Comparison of ENCODE assay signal across 8 cellular contexts in genomic region chr7:69739182-69739581, GRCh38.
DNase-seq lines count a peak whose midpoint lies in the region; ATAC-seq and TF ChIP-seq lines count a peak whose summit lies in the region.

No MANE protein-coding gene starts in this region.

- peak; percentile 68 for ATAC-seq in HG02884 (IDR thresholded peaks at IDR 0.05; ENCODE audit: unreplicated experiment)
- ATAC-seq in activated B cell treated with CpG ODN at 0.5 μM for 24 hours (ENCODE audit: low read depth), result peak; percentile 81
- peak; percentile 89 to 90 for ATAC-seq in stimulated activated naive B cell treated with anti-CD40 and anti-IgM and Interleukin-4, amounts not matched to agents 10 μg/mL and 1 μg/mL and 100 μg/mL, for 72 hours (replicated peaks)

- no peak overlapping the region for H3K27ac Mint-ChIP-seq in activated naive CD4-positive, alpha-beta T cell treated with anti-CD3 and anti-CD28 coated beads for 36 hours
- no peak overlapping the region for H3K27ac Mint-ChIP-seq in activated naive CD4-positive, alpha-beta T cell treated with anti-CD3 and anti-CD28 coated beads, Interleukin-2, amount 10 ng/mL, durations not matched to agents 7 days and 5 days
- peak overlapping the region; percentile 82 for H3K27ac Mint-ChIP-seq in activated B cell treated with CpG ODN at 0.5 μM for 24 hours
- H3K27ac Mint-ChIP-seq in stimulated activated naive B cell treated with anti-CD40 and anti-IgM and Interleukin-4, amounts not matched to agents 10 μg/mL and 1 μg/mL and 100 μg/mL, for 72 hours, result peak overlapping the region; percentile 87

- intact Hi-C loops in activated naive CD4-positive, alpha-beta T cell treated with anti-CD3 and anti-CD28 coated beads for 36 hours (cut with micrococcal nuclease), result loop anchor here (5.0 kb wide), 1 partner anchor 137 kb away; no protein-coding TSS in a partner anchor
- intact Hi-C loops in activated B cell treated with CpG ODN at 0.5 μM for 24 hours (cut with micrococcal nuclease), result loop anchor here (1.0 to 5.0 kb wide), 8 partner anchors 42 to 150 kb away; partner anchors contain the start of gene AUTS2

- no peaks in the 10 kb centered on the region for H3K9me3 Mint-ChIP-seq in activated naive CD4-positive, alpha-beta T cell treated with anti-CD3 and anti-CD28 coated beads for 36 hours
- H3K9me3 Mint-ChIP-seq in activated naive CD4-positive, alpha-beta T cell treated with anti-CD3 and anti-CD28 coated beads, Interleukin-2, amount 10 ng/mL, durations not matched to agents 7 days and 5 days, result no peaks in the 10 kb centered on the region
- no peaks in the 10 kb centered on the region for H3K9me3 Mint-ChIP-seq in activated B cell treated with CpG ODN at 0.5 μM for 24 hours
- H3K9me3 Mint-ChIP-seq in stimulated activated naive B cell treated with anti-CD40 and anti-IgM and Interleukin-4, amounts not matched to agents 10 μg/mL and 1 μg/mL and 100 μg/mL, for 72 hours, result no peaks in the 10 kb centered on the region

- no peak for TF ChIP-seq CTCF in activated B cell treated with CpG ODN at 0.5 μM for 24 hours (IDR thresholded peaks at IDR 0.05)

- H3K4me1 Mint-ChIP-seq in activated naive CD4-positive, alpha-beta T cell treated with anti-CD3 and anti-CD28 coated beads for 36 hours (ENCODE audit: low read depth), result peaks cover 16% of the 10 kb centered on the region
- H3K4me1 Mint-ChIP-seq in activated naive CD4-positive, alpha-beta T cell treated with anti-CD3 and anti-CD28 coated beads, Interleukin-2, amount 10 ng/mL, durations not matched to agents 7 days and 5 days, result no peaks in the 10 kb centered on the region
- H3K4me1 Mint-ChIP-seq in activated B cell treated with CpG ODN at 0.5 μM for 24 hours, result peaks cover 27% of the 10 kb centered on the region
- H3K4me1 Mint-ChIP-seq in stimulated activated naive B cell treated with anti-CD40 and anti-IgM and Interleukin-4, amounts not matched to agents 10 μg/mL and 1 μg/mL and 100 μg/mL, for 72 hours, result peaks cover 29 to 49% of the 10 kb centered on the region in 2 donors

- peak; percentile 66 for DNase-seq in activated naive CD4-positive, alpha-beta T cell treated with anti-CD3 and anti-CD28 coated beads for 36 hours
- DNase-seq in activated naive CD4-positive, alpha-beta T cell treated with anti-CD3 and anti-CD28 coated beads, Interleukin-2, amount 10 ng/mL, durations not matched to agents 7 days and 5 days, result no peak
- DNase-seq in activated B cell treated with CpG ODN at 0.5 μM for 24 hours (no peak), SK-N-DZ (ENCODE audit: low spot score) (no peak), NCI-H526 treated with DMSO at 0.1 percent for 48 hours (lab: John Stamatoyannopoulos, UW) (no peak), DMS153 (lab: John Stamatoyannopoulos, UW) (no peak)
- peak; percentile 83 for DNase-seq in stimulated activated naive B cell treated with anti-CD40 and anti-IgM and Interleukin-4, amounts not matched to agents 10 μg/mL and 1 μg/mL and 100 μg/mL, for 72 hours

- POLR2A ChIA-PET in activated B cell treated with CpG ODN at 0.5 μM for 24 hours (lab: Charles Lee), result interaction anchor here (0.6 to 4.1 kb wide), 11 partner anchors 43 to 179 kb away, joined by 3 to 34 read pairs (median 5); no protein-coding TSS in a partner anchor

- CTCF ChIA-PET in activated naive CD4-positive, alpha-beta T cell treated with anti-CD3 and anti-CD28 coated beads for 36 hours (lab: Charles Lee), result interaction anchor here (0.6 to 0.7 kb wide), 2 partner anchors 12 to 299 kb away, joined by 3 to 6 read pairs; no protein-coding TSS in a partner anchor
- CTCF ChIA-PET in activated naive CD4-positive, alpha-beta T cell treated with anti-CD3 and anti-CD28 coated beads, Interleukin-2, amount 10 ng/mL, durations not matched to agents 7 days and 5 days (lab: Charles Lee), result no interaction called here
- CTCF ChIA-PET in activated B cell treated with CpG ODN at 0.5 μM for 24 hours (lab: Charles Lee), result interaction anchor here (1.0 kb wide), 1 partner anchor 155 kb away, joined by 4 read pairs; no protein-coding TSS in a partner anchor

- peaks cover 5% of the 10 kb centered on the region for H3K27me3 Mint-ChIP-seq in activated naive CD4-positive, alpha-beta T cell treated with anti-CD3 and anti-CD28 coated beads for 36 hours (ENCODE audit: low read depth)
- H3K27me3 Mint-ChIP-seq in activated naive CD4-positive, alpha-beta T cell treated with anti-CD3 and anti-CD28 coated beads, Interleukin-2, amount 10 ng/mL, durations not matched to agents 7 days and 5 days, result no peaks in the 10 kb centered on the region
- H3K27me3 Mint-ChIP-seq in activated B cell treated with CpG ODN at 0.5 μM for 24 hours, result no peaks in the 10 kb centered on the region
- no peaks in the 10 kb centered on the region for H3K27me3 Mint-ChIP-seq in stimulated activated naive B cell treated with anti-CD40 and anti-IgM and Interleukin-4, amounts not matched to agents 10 μg/mL and 1 μg/mL and 100 μg/mL, for 72 hours

- no peak overlapping the region for H3K4me3 Mint-ChIP-seq in activated naive CD4-positive, alpha-beta T cell treated with anti-CD3 and anti-CD28 coated beads for 36 hours
- H3K4me3 Mint-ChIP-seq in activated naive CD4-positive, alpha-beta T cell treated with anti-CD3 and anti-CD28 coated beads, Interleukin-2, amount 10 ng/mL, durations not matched to agents 7 days and 5 days, result no peak overlapping the region
- no peak overlapping the region for H3K4me3 Mint-ChIP-seq in activated B cell treated with CpG ODN at 0.5 μM for 24 hours
- H3K4me3 Mint-ChIP-seq in stimulated activated naive B cell treated with anti-CD40 and anti-IgM and Interleukin-4, amounts not matched to agents 10 μg/mL and 1 μg/mL and 100 μg/mL, for 72 hours, result peak overlapping the region; percentile 37 to 50

- no peaks in the 10 kb centered on the region for H3K36me3 Mint-ChIP-seq in activated naive CD4-positive, alpha-beta T cell treated with anti-CD3 and anti-CD28 coated beads for 36 hours (ENCODE audit: low read depth)
- H3K36me3 Mint-ChIP-seq in activated naive CD4-positive, alpha-beta T cell treated with anti-CD3 and anti-CD28 coated beads, Interleukin-2, amount 10 ng/mL, durations not matched to agents 7 days and 5 days, result no peaks in the 10 kb centered on the region
- no peaks in the 10 kb centered on the region for H3K36me3 Mint-ChIP-seq in activated B cell treated with CpG ODN at 0.5 μM for 24 hours (ENCODE audit: low read depth)
- peaks cover 0 to 3% of the 10 kb centered on the region in 2 donors for H3K36me3 Mint-ChIP-seq in stimulated activated naive B cell treated with anti-CD40 and anti-IgM and Interleukin-4, amounts not matched to agents 10 μg/mL and 1 μg/mL and 100 μg/mL, for 72 hours

Comparison
In these comparisons a context has a peak if more than half of its experiments do, and no peak if none do; other contexts are left out.
1. DNase-seq: peak in activated naive CD4-positive, alpha-beta T cell treated with anti-CD3 and anti-CD28 coated beads for 36 hours (single experiment) and stimulated activated naive B cell treated with anti-CD40 and anti-IgM and Interleukin-4, amounts not matched to agents 10 μg/mL and 1 μg/mL and 100 μg/mL, for 72 hours (single experiment); none in activated naive CD4-positive, alpha-beta T cell treated with anti-CD3 and anti-CD28 coated beads, Interleukin-2, amount 10 ng/mL, durations not matched to agents 7 days and 5 days (single experiment), activated B cell treated with CpG ODN at 0.5 μM for 24 hours (single experiment), SK-N-DZ (single experiment), NCI-H526 treated with DMSO at 0.1 percent for 48 hours (single experiment) and DMS153 (single experiment).
2. H3K27ac Mint-ChIP-seq: peak in activated B cell treated with CpG ODN at 0.5 μM for 24 hours (single experiment) and stimulated activated naive B cell treated with anti-CD40 and anti-IgM and Interleukin-4, amounts not matched to agents 10 μg/mL and 1 μg/mL and 100 μg/mL, for 72 hours (single experiment); none in activated naive CD4-positive, alpha-beta T cell treated with anti-CD3 and anti-CD28 coated beads for 36 hours (single experiment) and activated naive CD4-positive, alpha-beta T cell treated with anti-CD3 and anti-CD28 coated beads, Interleukin-2, amount 10 ng/mL, durations not matched to agents 7 days and 5 days (single experiment).
3. H3K4me3 Mint-ChIP-seq: peak in stimulated activated naive B cell treated with anti-CD40 and anti-IgM and Interleukin-4, amounts not matched to agents 10 μg/mL and 1 μg/mL and 100 μg/mL, for 72 hours (2 of 2); none in activated naive CD4-positive, alpha-beta T cell treated with anti-CD3 and anti-CD28 coated beads for 36 hours (single experiment), activated naive CD4-positive, alpha-beta T cell treated with anti-CD3 and anti-CD28 coated beads, Interleukin-2, amount 10 ng/mL, durations not matched to agents 7 days and 5 days (single experiment) and activated B cell treated with CpG ODN at 0.5 μM for 24 hours (single experiment).
4. Peak in every context shown above with its lines, with median percentiles within 50 percentile points of each other: ATAC-seq.